1 cellular context compared by ENCODE assay signal in genomic region chr22:40417041-40417440, GRCh38.
TF ChIP-seq lines count a peak whose summit lies in the region.

No MANE protein-coding gene starts in this region.

TF ChIP-seq in K562, 482 proteins besides CTCF, POLR2A, EP300 and RAD21:
- no peak for TF ChIP-seq NR4A1 (CRISPR knock-in tag; IDR thresholded peaks at IDR 0.05)
- TF ChIP-seq NR4A1 (tag; IDR thresholded peaks at IDR 0.05) = no peak
- TF ChIP-seq ZNF518B (CRISPR knock-in tag; IDR thresholded peaks at IDR 0.05) = no peak
- TF ChIP-seq ZNF655 (CRISPR knock-in tag; IDR thresholded peaks at IDR 0.05) = no peak
- no peak for TF ChIP-seq ZNF785 (CRISPR knock-in tag; IDR thresholded peaks at IDR 0.05)
- TF ChIP-seq SIX5 (IDR thresholded peaks at IDR 0.05; ENCODE audit: borderline replicate concordance in 1 of 2, insufficient read depth in 1 of 2, low read depth in 1 of 2, low read length in 2 of 2) = no peak
- TF ChIP-seq RBM22 (IDR thresholded peaks at IDR 0.05; ENCODE audit: low read depth, low read length, poor library complexity, severe bottlenecking) = peak; percentile 45
